Comparison of ENCODE assay signal across 1 cellular context in the genomic region with DNA sequence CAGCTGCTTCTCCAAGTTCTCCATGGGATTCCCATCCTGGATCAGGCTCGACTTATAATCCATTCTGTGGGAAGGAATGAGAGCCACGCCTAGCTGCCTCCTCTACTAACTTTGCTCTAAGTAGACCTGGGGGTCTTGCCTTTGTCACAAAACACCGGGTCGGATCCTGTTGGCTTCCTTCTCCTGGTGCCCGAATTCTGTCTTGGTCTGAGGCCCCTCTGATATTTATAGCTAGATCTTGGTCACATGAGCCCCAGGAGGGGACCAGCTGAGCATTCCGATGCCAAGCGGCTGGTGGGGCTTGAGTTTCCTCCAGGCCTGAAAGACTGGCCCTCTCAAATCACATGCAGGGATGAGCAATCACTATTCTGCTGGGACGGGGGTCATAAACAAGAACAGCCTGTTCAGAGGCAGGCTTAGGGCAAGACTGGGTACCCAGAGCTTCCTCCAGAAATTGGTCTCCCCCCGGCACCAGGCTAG.
TF ChIP-seq lines count a peak whose summit lies in the region.

Gene TRIM63, minus strand, starts transcription at position 199 of the 480 bp plus-strand sequence. Its CDS starts 136 bp downstream, at position 63.

TF ChIP-seq in IMR-90, 13 proteins besides CTCF, POLR2A, EP300 and RAD21:
- no peak for TF ChIP-seq RFX5 (IDR thresholded peaks at IDR 0.05; ENCODE audit: low read depth, low read length)
- TF ChIP-seq BHLHE40 (IDR thresholded peaks at IDR 0.05; ENCODE audit: low read depth, low read length): no peak
- TF ChIP-seq SMC3 (IDR thresholded peaks at IDR 0.05; ENCODE audit: low read depth, low read length): no peak
- TF ChIP-seq FOS (IDR thresholded peaks at IDR 0.05; ENCODE audit: low read depth, low read length): no peak
- TF ChIP-seq CHD1 (IDR thresholded peaks at IDR 0.05; ENCODE audit: low read depth, low read length): no peak
- TF ChIP-seq RCOR1 (IDR thresholded peaks at IDR 0.05; ENCODE audit: insufficient replicate concordance, low read length): no peak
- no peak for TF ChIP-seq MAFK (IDR thresholded peaks at IDR 0.05; ENCODE audit: low read depth, low read length)
- no peak for TF ChIP-seq USF2 (IDR thresholded peaks at IDR 0.05; ENCODE audit: low read depth, low read length)
- no peak for TF ChIP-seq MXI1 (IDR thresholded peaks at IDR 0.05; ENCODE audit: borderline replicate concordance, low read depth, low read length)
- TF ChIP-seq CEBPB (IDR thresholded peaks at IDR 0.05; ENCODE audit: low read depth, low read length): no peak
